1 cellular context compared by ENCODE assay signal in genomic region chr20:37178839-37179670, GRCh38.
TF ChIP-seq lines count a peak whose summit lies in the region.

MROH8 (minus strand) TSS chr20:37179548.
RPN2 (plus strand) TSS chr20:37179330; CDS start chr20:37179357, 27 bp downstream.

TF ChIP-seq in HepG2, 621 proteins besides CTCF, POLR2A, EP300 and RAD21 (continued from another document and continues in another):
- TF ChIP-seq THAP9 (CRISPR knock-in tag; IDR thresholded peaks at IDR 0.05; ENCODE audit: borderline replicate concordance) (peak; percentile 94; the same call in 1 of the 2 replicates), MATR3 (CRISPR knock-in tag; IDR thresholded peaks at IDR 0.05) (peak; percentile 55; the same call in 1 of the 2 replicates), SMAD1 (CRISPR knock-in tag; IDR thresholded peaks at IDR 0.05; ENCODE audit: borderline replicate concordance, low read depth) (no peak), ZNF720 (CRISPR knock-in tag; IDR thresholded peaks at IDR 0.05) (0 out of 2 replicates have a peak, but pooled peaks have one; percentile 52), PCBP2 (optimal IDR thresholded peaks at IDR 0.05; ENCODE audit: low read depth, low read length, poor library complexity, severe bottlenecking) (no peak), ZC3H13 (CRISPR knock-in tag; IDR thresholded peaks at IDR 0.05) (peak; percentile 72; the same call in 1 of the 2 replicates), KDM6A (CRISPR knock-in tag; IDR thresholded peaks at IDR 0.05; ENCODE audit: low read depth) (no peak), ATF7-NPFF (CRISPR knock-in tag; IDR thresholded peaks at IDR 0.05; ENCODE audit: low read depth) (peak; percentile 91), ATM (IDR thresholded peaks at IDR 0.05; ENCODE audit: borderline replicate concordance) (no peak), ZFY (CRISPR knock-in tag; IDR thresholded peaks at IDR 0.05) (peak; percentile 96), NR3C1 (CRISPR knock-in tag; IDR thresholded peaks at IDR 0.05) (no peak), MXD3 (CRISPR knock-in tag; IDR thresholded peaks at IDR 0.05) (peak; percentile 94), TMF1 (CRISPR knock-in tag; IDR thresholded peaks at IDR 0.05; ENCODE audit: low read depth) (peak; percentile 61; the same call in 1 of the 2 replicates), NFKB2 (CRISPR knock-in tag; IDR thresholded peaks at IDR 0.05; ENCODE audit: borderline replicate concordance) (peak; percentile 97), CCDC6 (CRISPR knock-in tag; IDR thresholded peaks at IDR 0.05) (peak; percentile 77), ZNF766 (CRISPR knock-in tag; IDR thresholded peaks at IDR 0.05; ENCODE audit: borderline replicate concordance) (peak; percentile 82; the same call in 1 of the 2 replicates), PRMT3 (CRISPR knock-in tag; IDR thresholded peaks at IDR 0.05; ENCODE audit: borderline replicate concordance, low read depth) (peak; percentile 78; the same call in 1 of the 2 replicates), RBFOX2 (IDR thresholded peaks at IDR 0.05; ENCODE audit: low read depth, low read length) (peak; percentile 99), ZSCAN29 (CRISPR knock-in tag; conservative IDR thresholded peaks at IDR 0.05) (no peak), ZFP1 (CRISPR knock-in tag; IDR thresholded peaks at IDR 0.05) (no peak), NFIB (CRISPR knock-in tag; IDR thresholded peaks at IDR 0.05; ENCODE audit: borderline replicate concordance) (peak; percentile 35; the same call in 1 of the 2 replicates), SRSF4 (IDR thresholded peaks at IDR 0.05; ENCODE audit: low read depth, low read length, poor library complexity, severe bottlenecking) (no peak), GLMP (CRISPR knock-in tag; IDR thresholded peaks at IDR 0.05; ENCODE audit: borderline replicate concordance) (no peak), SIN3A (IDR thresholded peaks at IDR 0.05; ENCODE audit: borderline replicate concordance, low read depth, low read length) (peak; percentile 51; the same call in 1 of the 2 replicates), ZNF660 (CRISPR knock-in tag; IDR thresholded peaks at IDR 0.05; ENCODE audit: borderline replicate concordance, low read depth) (no peak), YY1 (IDR thresholded peaks at IDR 0.05; ENCODE audit: insufficient read depth, insufficient replicate concordance, low read depth, low read length) (peak; percentile 93), ZNF484 (CRISPR knock-in tag; IDR thresholded peaks at IDR 0.05; ENCODE audit: borderline replicate concordance, low read depth) (peak; percentile 75; the same call in 1 of the 2 replicates), ZNF616 (CRISPR knock-in tag; IDR thresholded peaks at IDR 0.05; ENCODE audit: low read depth) (peak; percentile 51; the same call in 1 of the 2 replicates), TSC22D2 (CRISPR knock-in tag; IDR thresholded peaks at IDR 0.05; ENCODE audit: borderline replicate concordance) (peak; percentile 96; the same call in 1 of the 2 replicates), ZNF672 (CRISPR knock-in tag; IDR thresholded peaks at IDR 0.05) (no peak), JUN (CRISPR knock-in tag; IDR thresholded peaks at IDR 0.05) (no peak), ZBTB34 (CRISPR knock-in tag; IDR thresholded peaks at IDR 0.05) (peak; percentile 76; the same call in 1 of the 2 replicates), ZNF205 (CRISPR knock-in tag; IDR thresholded peaks at IDR 0.05) (peak; percentile 69), GMEB2 (CRISPR knock-in tag; IDR thresholded peaks at IDR 0.05; ENCODE audit: low read depth) (no peak), ZNF605 (CRISPR knock-in tag; IDR thresholded peaks at IDR 0.05) (peak; percentile 73; the same call in 1 of the 2 replicates), CEBPB (IDR thresholded peaks at IDR 0.05; ENCODE audit: borderline replicate concordance, low read depth, low read length) (peak; percentile 29; the same call in 1 of the 2 replicates)
- TF ChIP-seq, protein P1, sequence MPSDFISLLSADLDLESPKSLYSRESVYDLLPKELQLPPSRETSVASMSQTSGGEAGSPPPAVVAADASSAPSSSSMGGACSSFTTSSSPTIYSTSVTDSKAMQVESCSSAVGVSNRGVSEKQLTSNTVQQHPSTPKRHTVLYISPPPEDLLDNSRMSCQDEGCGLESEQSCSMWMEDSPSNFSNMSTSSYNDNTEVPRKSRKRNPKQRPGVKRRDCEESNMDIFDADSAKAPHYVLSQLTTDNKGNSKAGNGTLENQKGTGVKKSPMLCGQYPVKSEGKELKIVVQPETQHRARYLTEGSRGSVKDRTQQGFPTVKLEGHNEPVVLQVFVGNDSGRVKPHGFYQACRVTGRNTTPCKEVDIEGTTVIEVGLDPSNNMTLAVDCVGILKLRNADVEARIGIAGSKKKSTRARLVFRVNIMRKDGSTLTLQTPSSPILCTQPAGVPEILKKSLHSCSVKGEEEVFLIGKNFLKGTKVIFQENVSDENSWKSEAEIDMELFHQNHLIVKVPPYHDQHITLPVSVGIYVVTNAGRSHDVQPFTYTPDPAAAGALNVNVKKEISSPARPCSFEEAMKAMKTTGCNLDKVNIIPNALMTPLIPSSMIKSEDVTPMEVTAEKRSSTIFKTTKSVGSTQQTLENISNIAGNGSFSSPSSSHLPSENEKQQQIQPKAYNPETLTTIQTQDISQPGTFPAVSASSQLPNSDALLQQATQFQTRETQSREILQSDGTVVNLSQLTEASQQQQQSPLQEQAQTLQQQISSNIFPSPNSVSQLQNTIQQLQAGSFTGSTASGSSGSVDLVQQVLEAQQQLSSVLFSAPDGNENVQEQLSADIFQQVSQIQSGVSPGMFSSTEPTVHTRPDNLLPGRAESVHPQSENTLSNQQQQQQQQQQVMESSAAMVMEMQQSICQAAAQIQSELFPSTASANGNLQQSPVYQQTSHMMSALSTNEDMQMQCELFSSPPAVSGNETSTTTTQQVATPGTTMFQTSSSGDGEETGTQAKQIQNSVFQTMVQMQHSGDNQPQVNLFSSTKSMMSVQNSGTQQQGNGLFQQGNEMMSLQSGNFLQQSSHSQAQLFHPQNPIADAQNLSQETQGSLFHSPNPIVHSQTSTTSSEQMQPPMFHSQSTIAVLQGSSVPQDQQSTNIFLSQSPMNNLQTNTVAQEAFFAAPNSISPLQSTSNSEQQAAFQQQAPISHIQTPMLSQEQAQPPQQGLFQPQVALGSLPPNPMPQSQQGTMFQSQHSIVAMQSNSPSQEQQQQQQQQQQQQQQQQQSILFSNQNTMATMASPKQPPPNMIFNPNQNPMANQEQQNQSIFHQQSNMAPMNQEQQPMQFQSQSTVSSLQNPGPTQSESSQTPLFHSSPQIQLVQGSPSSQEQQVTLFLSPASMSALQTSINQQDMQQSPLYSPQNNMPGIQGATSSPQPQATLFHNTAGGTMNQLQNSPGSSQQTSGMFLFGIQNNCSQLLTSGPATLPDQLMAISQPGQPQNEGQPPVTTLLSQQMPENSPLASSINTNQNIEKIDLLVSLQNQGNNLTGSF (CRISPR knock-in tag; IDR thresholded peaks at IDR 0.05): peak; percentile 60; the same call in 1 of the 2 replicates
- TF ChIP-seq, protein P2, sequence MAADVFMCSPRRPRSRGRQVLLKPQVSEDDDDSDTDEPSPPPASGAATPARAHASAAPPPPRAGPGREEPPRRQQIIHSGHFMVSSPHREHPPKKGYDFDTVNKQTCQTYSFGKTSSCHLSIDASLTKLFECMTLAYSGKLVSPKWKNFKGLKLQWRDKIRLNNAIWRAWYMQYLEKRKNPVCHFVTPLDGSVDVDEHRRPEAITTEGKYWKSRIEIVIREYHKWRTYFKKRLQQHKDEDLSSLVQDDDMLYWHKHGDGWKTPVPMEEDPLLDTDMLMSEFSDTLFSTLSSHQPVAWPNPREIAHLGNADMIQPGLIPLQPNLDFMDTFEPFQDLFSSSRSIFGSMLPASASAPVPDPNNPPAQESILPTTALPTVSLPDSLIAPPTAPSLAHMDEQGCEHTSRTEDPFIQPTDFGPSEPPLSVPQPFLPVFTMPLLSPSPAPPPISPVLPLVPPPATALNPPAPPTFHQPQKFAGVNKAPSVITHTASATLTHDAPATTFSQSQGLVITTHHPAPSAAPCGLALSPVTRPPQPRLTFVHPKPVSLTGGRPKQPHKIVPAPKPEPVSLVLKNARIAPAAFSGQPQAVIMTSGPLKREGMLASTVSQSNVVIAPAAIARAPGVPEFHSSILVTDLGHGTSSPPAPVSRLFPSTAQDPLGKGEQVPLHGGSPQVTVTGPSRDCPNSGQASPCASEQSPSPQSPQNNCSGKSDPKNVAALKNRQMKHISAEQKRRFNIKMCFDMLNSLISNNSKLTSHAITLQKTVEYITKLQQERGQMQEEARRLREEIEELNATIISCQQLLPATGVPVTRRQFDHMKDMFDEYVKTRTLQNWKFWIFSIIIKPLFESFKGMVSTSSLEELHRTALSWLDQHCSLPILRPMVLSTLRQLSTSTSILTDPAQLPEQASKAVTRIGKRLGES (CRISPR knock-in tag; IDR thresholded peaks at IDR 0.05; ENCODE audit: borderline replicate concordance): peak; percentile 62; the same call in 1 of the 2 replicates
- TF ChIP-seq, protein P3, sequence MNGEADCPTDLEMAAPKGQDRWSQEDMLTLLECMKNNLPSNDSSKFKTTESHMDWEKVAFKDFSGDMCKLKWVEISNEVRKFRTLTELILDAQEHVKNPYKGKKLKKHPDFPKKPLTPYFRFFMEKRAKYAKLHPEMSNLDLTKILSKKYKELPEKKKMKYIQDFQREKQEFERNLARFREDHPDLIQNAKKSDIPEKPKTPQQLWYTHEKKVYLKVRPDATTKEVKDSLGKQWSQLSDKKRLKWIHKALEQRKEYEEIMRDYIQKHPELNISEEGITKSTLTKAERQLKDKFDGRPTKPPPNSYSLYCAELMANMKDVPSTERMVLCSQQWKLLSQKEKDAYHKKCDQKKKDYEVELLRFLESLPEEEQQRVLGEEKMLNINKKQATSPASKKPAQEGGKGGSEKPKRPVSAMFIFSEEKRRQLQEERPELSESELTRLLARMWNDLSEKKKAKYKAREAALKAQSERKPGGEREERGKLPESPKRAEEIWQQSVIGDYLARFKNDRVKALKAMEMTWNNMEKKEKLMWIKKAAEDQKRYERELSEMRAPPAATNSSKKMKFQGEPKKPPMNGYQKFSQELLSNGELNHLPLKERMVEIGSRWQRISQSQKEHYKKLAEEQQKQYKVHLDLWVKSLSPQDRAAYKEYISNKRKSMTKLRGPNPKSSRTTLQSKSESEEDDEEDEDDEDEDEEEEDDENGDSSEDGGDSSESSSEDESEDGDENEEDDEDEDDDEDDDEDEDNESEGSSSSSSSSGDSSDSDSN (CRISPR knock-in tag; IDR thresholded peaks at IDR 0.05): no peak; the same call in none of the 2 replicates
- TF ChIP-seq, protein P4, sequence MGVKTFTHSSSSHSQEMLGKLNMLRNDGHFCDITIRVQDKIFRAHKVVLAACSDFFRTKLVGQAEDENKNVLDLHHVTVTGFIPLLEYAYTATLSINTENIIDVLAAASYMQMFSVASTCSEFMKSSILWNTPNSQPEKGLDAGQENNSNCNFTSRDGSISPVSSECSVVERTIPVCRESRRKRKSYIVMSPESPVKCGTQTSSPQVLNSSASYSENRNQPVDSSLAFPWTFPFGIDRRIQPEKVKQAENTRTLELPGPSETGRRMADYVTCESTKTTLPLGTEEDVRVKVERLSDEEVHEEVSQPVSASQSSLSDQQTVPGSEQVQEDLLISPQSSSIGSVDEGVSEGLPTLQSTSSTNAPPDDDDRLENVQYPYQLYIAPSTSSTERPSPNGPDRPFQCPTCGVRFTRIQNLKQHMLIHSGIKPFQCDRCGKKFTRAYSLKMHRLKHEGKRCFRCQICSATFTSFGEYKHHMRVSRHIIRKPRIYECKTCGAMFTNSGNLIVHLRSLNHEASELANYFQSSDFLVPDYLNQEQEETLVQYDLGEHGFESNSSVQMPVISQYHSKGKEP (CRISPR knock-in tag; IDR thresholded peaks at IDR 0.05): no peak
